14 cellular contexts compared by ENCODE assay signal in genomic region chr12:104132351-104132956, GRCh38. TPM values are rescaled to one million over a fixed set of nuclear protein-coding genes. Genes with fewer than 3 reads are reported as not detected.
DNase-seq lines count a peak whose midpoint lies in the region; ATAC-seq and TF ChIP-seq lines count a peak whose summit lies in the region.
"Had no signal": no experiment of that assay in that cellular context is flagged by ENCODE, and none has a peak within 500 bp of the region (broad histone marks: within the 10 kb centered on the region; RNA-seq: fewer than 3 reads in every experiment).

No MANE protein-coding gene starts in this region.

- H3K27me3 ChIP-seq in left ventricle myocardium inferior (ENCODE audit: low read depth) (no peaks in the 10 kb centered on the region), skeletal muscle tissue (ENCODE audit: control insufficient read depth in 3 of 3, insufficient read depth in 3 of 3, low read length in 3 of 3) (no peaks in the 10 kb centered on the region)

- ATAC-seq in mucosa of descending colon = no peak
- ATAC-seq in HG03025 (IDR thresholded peaks at IDR 0.05; ENCODE audit: low FRiP score, unreplicated experiment) = no peak
- no peak for ATAC-seq in activated CD4-positive, CD25-positive, alpha-beta regulatory T cell treated with anti-CD3 and anti-CD28 coated beads, Interleukin-2, amount 50 U/mL, for 24 hours

- peak overlapping the region in 2 of 3 donors; percentile 9 to 63 for H3K9ac ChIP-seq in skeletal muscle tissue (ENCODE audit: low read depth in 1 of 3, low read length in 3 of 3)

- H3K27ac ChIP-seq in left ventricle myocardium inferior (replicated peaks) (peak overlapping the region; percentile 74), skeletal muscle tissue (ENCODE audit: low read depth, low read length) (no peak overlapping the region)

- H3K36me3 ChIP-seq in left ventricle myocardium inferior = peaks cover 39% of the 10 kb centered on the region
- H3K36me3 ChIP-seq in skeletal muscle tissue (ENCODE audit: control insufficient read depth in 3 of 3, insufficient read depth in 3 of 3, low read length in 3 of 3) = peaks cover 13 to 39% (median 27%) of the 10 kb centered on the region in 3 donors
- H3K36me3 ChIP-seq in mucosa of descending colon (ENCODE audit: low read depth) = no peaks in the 10 kb centered on the region

- peak overlapping the region; percentile 17 for H3K4me3 ChIP-seq in left ventricle myocardium inferior
- no peak overlapping the region for H3K4me3 ChIP-seq in skeletal muscle tissue (ENCODE audit: low read length in 3 of 3)
- no peak overlapping the region for H3K4me3 ChIP-seq in mucosa of descending colon

- H3K4me1 ChIP-seq in left ventricle myocardium inferior = peaks cover 83% of the 10 kb centered on the region
- H3K4me1 ChIP-seq in skeletal muscle tissue (ENCODE audit: control insufficient read depth in 3 of 3, insufficient read depth in 3 of 3, low read length in 3 of 3) = peaks cover 7 to 18% (median 18%) of the 10 kb centered on the region in 3 donors
- H3K4me1 ChIP-seq in mucosa of descending colon (ENCODE audit: low read depth) = peaks cover 11% of the 10 kb centered on the region

- intact Hi-C loops in left ventricle myocardium inferior (cut with micrococcal nuclease) (no loop called here), mucosa of descending colon (cut with DNase I, micrococcal nuclease) (no loop called here)

- no peak for TF ChIP-seq CTCF in left ventricle myocardium inferior (IDR thresholded peaks at IDR 0.05; ENCODE audit: borderline replicate concordance)
- TF ChIP-seq CTCF in mucosa of descending colon (IDR thresholded peaks at IDR 0.05) = no peak

- peak; percentile 72 to 96 (median 77) for DNase-seq in NCI-H1417 (lab: John Stamatoyannopoulos, UW)
- DNase-seq in NCI-H82 treated with DMSO at 0.1 percent for 48 hours (lab: John Stamatoyannopoulos, UW; ENCODE audit: unreplicated experiment) = peak; percentile 39
- DNase-seq in left ventricle myocardium inferior = no peak
- no peak for DNase-seq in mucosa of descending colon
- DNase-seq: activated CD4-positive, CD25-positive, alpha-beta regulatory T cell; activated T-cell treated with anti-CD3 and anti-CD28 coated beads, Interleukin-2, amount 50 U/mL, for 48 hours; Calu3; effector memory CD4-positive, alpha-beta T cell; HCEC 1CT; mesendoderm; NCI-H446 treated with DMSO at 0.1 percent for 48 hours had no signal

- H3K9me3 ChIP-seq in left ventricle myocardium inferior (replicated peaks) = no peaks in the 10 kb centered on the region
- H3K9me3 ChIP-seq in skeletal muscle tissue (ENCODE audit: control insufficient read depth in 3 of 3, low read length in 3 of 3) = no peaks in the 10 kb centered on the region
- H3K9me3 ChIP-seq in mucosa of descending colon = no peaks in the 10 kb centered on the region

RNA-seq across cellular contexts. Expression of gene NFYB, which starts 5.6 kb away (rescaled TPM):
- total RNA-seq in left ventricle myocardium inferior (34.5 TPM), skeletal muscle tissue (8.9 TPM), mucosa of descending colon (10 to 100 TPM; 16.2 to 73.9 (median 18.9) TPM)

Comparison
In these comparisons a context has a peak if more than half of its experiments do, and no peak if none do; other contexts are left out.
1. DNase-seq: peak in NCI-H1417 (3 of 3) and NCI-H82 treated with DMSO at 0.1 percent for 48 hours (single experiment); none in left ventricle myocardium inferior (single experiment) and mucosa of descending colon (0 of 3).